15 cellular contexts compared by ENCODE assay signal in genomic region chr17:67218385-67218950, GRCh38. TPM values are rescaled to one million over a fixed set of nuclear protein-coding genes. Genes with fewer than 3 reads are reported as not detected.
DNase-seq lines count a peak whose midpoint lies in the region; ATAC-seq and TF ChIP-seq lines count a peak whose summit lies in the region.
"Had no signal": no experiment of that assay in that cellular context is flagged by ENCODE, and none has a peak within 500 bp of the region (broad histone marks: within the 10 kb centered on the region; RNA-seq: fewer than 3 reads in every experiment).

No MANE protein-coding gene starts in this region.

- intact Hi-C loops in upper lobe of right lung (cut with DNase I) = no loop called here

- ATAC-seq in upper lobe of right lung (peak; percentile 33), GM21529 (IDR thresholded peaks at IDR 0.05; ENCODE audit: unreplicated experiment) (no peak)
- ATAC-seq: activated CD8-positive, alpha-beta T cell treated with anti-CD3 and anti-CD28 coated beads, Interleukin-2, amount 10 ng/mL, durations not matched to agents 7 days and 5 days; activated T-helper 17 cell treated with anti-CD3 and anti-CD28 coated beads, Interleukin-2, amount 50 U/mL, for 72 hours; body of pancreas; stimulated activated naive CD8-positive, alpha-beta T cell treated with anti-CD3 and anti-CD28 coated beads, Interleukin-15, Interleukin-2, amounts not matched to agents 100 U/mL and 50 U/mL, for 24 hours had no signal

- H3K36me3 ChIP-seq in upper lobe of right lung = peaks cover 38% of the 10 kb centered on the region

- TF ChIP-seq CTCF in upper lobe of right lung (IDR thresholded peaks at IDR 0.05) = no peak

- H3K9me3 ChIP-seq in upper lobe of right lung = no peaks in the 10 kb centered on the region
- H3K9me3 ChIP-seq: body of pancreas, spleen had no signal

- H3K4me1 ChIP-seq in upper lobe of right lung = peaks cover 39% of the 10 kb centered on the region

- H3K27ac ChIP-seq in caudate nucleus (ENCODE audit: low read depth, low read length) (peak overlapping the region; percentile 56), upper lobe of right lung (no peak overlapping the region)
- H3K27ac ChIP-seq: body of pancreas, spleen had no signal

- DNase-seq in LHCN-M2 (ENCODE audit: low read depth) (peak; percentile 48), caudate nucleus (lab: John Stamatoyannopoulos, UW) (peak in 5 of 61 donors; percentile 5 to 30 (median 10)), iris pigment epithelial cell (ENCODE audit: low read depth) (peak; percentile 81), upper lobe of right lung (no peak), NCI-H1930 (lab: John Stamatoyannopoulos, UW) (no peak), NCI-H69 (lab: John Stamatoyannopoulos, UW) (no peak)
- DNase-seq: activated CD8-positive, alpha-beta T cell treated with anti-CD3 and anti-CD28 coated beads, Interleukin-2, amount 10 ng/mL, durations not matched to agents 7 days and 5 days; body of pancreas; CD4-positive, alpha-beta T cell; effector CD4-positive, alpha-beta T cell; NCI-H1436 treated with DMSO at 0.1 percent for 48 hours; spleen; stimulated activated naive CD8-positive, alpha-beta T cell treated with anti-CD3 and anti-CD28 coated beads, Interleukin-15, Interleukin-2, amounts not matched to agents 100 U/mL and 50 U/mL, for 24 hours had no signal

- no peak overlapping the region for H3K4me3 ChIP-seq in upper lobe of right lung
- H3K4me3 ChIP-seq: body of pancreas, spleen had no signal

- H3K27me3 ChIP-seq in upper lobe of right lung = no peaks in the 10 kb centered on the region
- H3K27me3 ChIP-seq: body of pancreas, spleen had no signal

RNA-seq across cellular contexts. Expression of gene HELZ, which starts 26.5 kb away (rescaled TPM):
- total RNA-seq in LHCN-M2 (2014; rRNA removed) = 16.1 and 18.4 TPM in 2 replicates
- 5.0 TPM for polyA plus RNA-seq in LHCN-M2 (2012)
- total RNA-seq in upper lobe of right lung = 72.5 TPM

Comparison
In these comparisons a context has a peak if more than half of its experiments do, and no peak if none do; other contexts are left out.
1. DNase-seq: peak in LHCN-M2 (single experiment) and iris pigment epithelial cell (single experiment); none in upper lobe of right lung (single experiment), NCI-H1930 (0 of 2) and NCI-H69 (single experiment).